ENCODE assay signal across 10 cellular contexts in the genomic region with DNA sequence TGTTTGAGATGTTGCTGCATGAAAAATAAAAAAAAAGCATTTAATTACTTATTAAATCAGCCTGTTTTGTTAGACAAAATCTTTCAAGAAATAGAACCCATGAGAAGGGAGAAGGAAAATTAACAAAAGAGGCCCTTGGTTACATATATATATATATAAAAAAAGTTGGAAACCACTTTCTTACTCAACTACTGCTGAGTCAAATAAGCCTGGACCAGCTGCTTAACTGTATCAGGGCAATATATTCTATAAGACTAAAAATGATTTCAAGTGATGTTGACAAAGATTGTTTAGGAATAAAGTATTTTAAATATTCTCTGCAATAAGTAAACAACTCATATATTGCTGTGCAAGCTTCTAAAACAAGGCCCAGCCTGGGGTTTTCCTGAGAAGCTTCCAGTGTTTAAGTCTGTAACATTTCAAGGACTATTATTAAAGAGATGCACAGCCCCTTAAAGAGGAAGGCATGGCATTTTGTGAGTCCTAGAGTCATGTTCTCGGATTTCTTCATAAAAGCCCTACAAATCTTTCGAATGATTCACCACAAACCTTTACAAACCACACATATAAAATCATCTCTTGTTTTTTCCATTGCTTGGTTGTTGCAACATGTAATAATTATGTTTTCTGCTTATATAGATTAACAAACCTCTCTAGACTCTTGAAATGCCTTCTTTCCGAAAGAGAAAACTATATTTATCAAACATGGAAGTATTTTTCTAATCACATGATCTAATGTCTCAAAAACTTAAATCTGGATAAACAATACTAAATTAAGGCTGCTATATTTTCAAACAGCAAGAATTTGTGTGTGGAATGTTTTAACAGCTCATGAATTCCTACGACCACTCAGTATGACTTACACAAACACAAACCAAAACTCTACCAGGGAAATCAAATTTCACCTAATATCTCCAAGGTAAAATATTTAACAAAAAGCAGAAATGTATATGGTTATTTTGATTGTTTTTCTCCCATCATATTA. TPM values are rescaled to one million over a fixed set of nuclear protein-coding genes. Genes with fewer than 3 reads are reported as not detected.
A peak's percentile ranks its signal among the peaks of the same experiment; 100 is the strongest.
DNase-seq lines count a peak whose midpoint lies in the region; ATAC-seq, FAIRE-seq and TF ChIP-seq lines count a peak whose summit lies in the region.
"Had no signal": no experiment of that assay in that cellular context is flagged by ENCODE, and none has a peak within 500 bp of the region (broad histone marks: within the 10 kb centered on the region; RNA-seq: fewer than 3 reads in every experiment).

No MANE protein-coding gene starts in this region.

- no peak for TF ChIP-seq CTCF in smooth muscle cell (IDR thresholded peaks at IDR 0.05; ENCODE audit: borderline replicate concordance, insufficient read depth, poor library complexity, severe bottlenecking)

- peak; percentile 76 for DNase-seq in GM03348 (ENCODE audit: low spot score)
- peak; percentile 23 for DNase-seq in NOMO-1 treated with dmso at 0.1 percent for 144 hours (lab: John Stamatoyannopoulos, UW; ENCODE audit: unreplicated experiment)
- no peak for DNase-seq in smooth muscle cell (lab: John Stamatoyannopoulos, UW; ENCODE audit: unreplicated experiment)
- no peak for DNase-seq in NCI-H2227 (lab: John Stamatoyannopoulos, UW; ENCODE audit: unreplicated experiment)
- DNase-seq in NAMALWA (ENCODE audit: low spot score) = no peak
- DNase-seq: left cardiac atrium, NCI-H524, testis had no signal

- no peaks in the 10 kb centered on the region for H3K27me3 ChIP-seq in smooth muscle cell (ENCODE audit: low read depth)
- H3K27me3 ChIP-seq: testis had no signal

- H3K9me3 ChIP-seq in smooth muscle cell (replicated peaks; ENCODE audit: low read depth) = no peaks in the 10 kb centered on the region
- H3K9me3 ChIP-seq: testis had no signal

- H3K79me2 ChIP-seq in smooth muscle cell (ENCODE audit: low read depth) = peaks cover 16% of the 10 kb centered on the region

- no peaks in the 10 kb centered on the region for H3K36me3 ChIP-seq in smooth muscle cell (ENCODE audit: low read depth)

- FAIRE-seq in endometrium (lab: Jason Lieb, UNC) = peak; percentile 83

- WGBS in smooth muscle cell (ENCODE audit: low lambda C conversion rate) = 14% methylated on average over 4 of the region's 4 CpGs

- H3K4me1 ChIP-seq in smooth muscle cell (ENCODE audit: low read depth) = peaks cover 9% of the 10 kb centered on the region

- H2AFZ ChIP-seq in smooth muscle cell (ENCODE audit: low read depth) = no peak overlapping the region

- peak overlapping the region; percentile 99 for H3K27ac ChIP-seq in smooth muscle cell (ENCODE audit: low read depth)
- H3K27ac ChIP-seq: testis had no signal

- H3K4me2 ChIP-seq in smooth muscle cell = peak overlapping the region; percentile 77

- peak overlapping the region; percentile 18 for H3K4me3 ChIP-seq in smooth muscle cell
- H3K4me3 ChIP-seq: testis had no signal

- H4K20me1 ChIP-seq in smooth muscle cell (ENCODE audit: low read depth) = no peaks in the 10 kb centered on the region

- ATAC-seq in HG03196 (IDR thresholded peaks at IDR 0.05; ENCODE audit: unreplicated experiment) = no peak
- ATAC-seq: left cardiac atrium had no signal

- H3F3A ChIP-seq in smooth muscle cell (ENCODE audit: low read depth) = peaks cover 27% of the 10 kb centered on the region

- peak overlapping the region; percentile 79 for H3K9ac ChIP-seq in smooth muscle cell (ENCODE audit: low read depth)

RNA-seq across cellular contexts. Expression of gene JAZF1, which starts 14.3 kb away (rescaled TPM):
- total RNA-seq in smooth muscle cell = 14.2 and 18.0 TPM in 2 replicates
- polyA plus RNA-seq in smooth muscle cell = 14.4 and 17.4 TPM in 2 replicates

Comparison
In these comparisons a context has a peak if more than half of its experiments do, and no peak if none do; other contexts are left out.
1. DNase-seq: peak in GM03348 (single experiment) and NOMO-1 treated with dmso at 0.1 percent for 144 hours (single experiment); none in smooth muscle cell (single experiment), NCI-H2227 (single experiment) and NAMALWA (single experiment).